In the genomic region with DNA sequence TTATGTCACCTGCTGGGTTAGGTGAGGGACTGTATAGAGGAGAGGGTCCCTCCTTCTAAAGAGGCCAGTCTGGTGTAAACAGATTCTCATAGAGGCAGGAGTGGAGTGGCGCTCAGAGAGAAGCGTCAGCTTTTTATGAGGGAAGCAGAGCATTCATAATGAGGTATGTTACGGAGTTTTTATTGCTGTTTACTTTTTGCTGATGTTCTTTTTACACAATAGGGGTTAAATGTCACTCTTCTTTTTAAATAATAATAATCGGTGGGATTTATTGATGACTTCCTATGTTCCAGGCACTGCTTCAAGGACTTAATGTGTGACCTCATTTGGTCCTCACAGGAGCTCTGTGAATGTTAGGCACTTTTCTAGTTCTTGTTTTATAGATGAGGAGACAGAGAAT, we compare ENCODE assay signal across 17 cellular contexts.
"Had no signal": no experiment of that assay in that cellular context is flagged by ENCODE, and none has a peak within 500 bp of the region (broad histone marks: within the 10 kb centered on the region; RNA-seq: fewer than 3 reads in every experiment).

No MANE protein-coding gene starts in this region.

- H3K27ac Mint-ChIP-seq: natural killer cell treated with Interleukin-12 subunit alpha and Interleukin-12 subunit beta and Interleukin-15 and Interleukin-18, amount 100 ng/mL, for 72 hours; stimulated activated effector memory CD8-positive, alpha-beta T cell treated with anti-CD3 and anti-CD28 coated beads, Interleukin-12 subunit alpha, Interleukin-12 subunit beta, amount 100 ng/mL, for 72 hours had no signal

- H3K27me3 ChIP-seq: brain microvascular endothelial cell had no signal

- ATAC-seq: effector memory CD8-positive, alpha-beta T cell; natural killer cell treated with Interleukin-12 subunit alpha and Interleukin-12 subunit beta and Interleukin-15 and Interleukin-18, amount 100 ng/mL, for 72 hours; stimulated activated effector memory CD8-positive, alpha-beta T cell treated with anti-CD3 and anti-CD28 coated beads, Interleukin-12 subunit alpha, Interleukin-12 subunit beta, amount 100 ng/mL, for 72 hours had no signal

- H3K4me3 Mint-ChIP-seq: effector memory CD8-positive, alpha-beta T cell; natural killer cell treated with Interleukin-12 subunit alpha and Interleukin-12 subunit beta and Interleukin-15 and Interleukin-18, amount 100 ng/mL, for 72 hours; stimulated activated effector memory CD8-positive, alpha-beta T cell treated with anti-CD3 and anti-CD28 coated beads, Interleukin-12 subunit alpha, Interleukin-12 subunit beta, amount 100 ng/mL, for 72 hours had no signal

- H3K4me1 Mint-ChIP-seq: stimulated activated effector memory CD8-positive, alpha-beta T cell treated with anti-CD3 and anti-CD28 coated beads, Interleukin-12 subunit alpha, Interleukin-12 subunit beta, amount 100 ng/mL, for 72 hours had no signal

- H3K27me3 Mint-ChIP-seq: effector memory CD8-positive, alpha-beta T cell; natural killer cell treated with Interleukin-12 subunit alpha and Interleukin-12 subunit beta and Interleukin-15 and Interleukin-18, amount 100 ng/mL, for 72 hours had no signal

- H3K4me3 ChIP-seq: thoracic aorta had no signal

- H3K36me3 ChIP-seq: brain microvascular endothelial cell, thoracic aorta had no signal

- H3K27ac ChIP-seq: brain microvascular endothelial cell, epithelial cell of prostate, thoracic aorta had no signal

- H3K9me3 Mint-ChIP-seq: effector memory CD8-positive, alpha-beta T cell; natural killer cell treated with Interleukin-12 subunit alpha and Interleukin-12 subunit beta and Interleukin-15 and Interleukin-18, amount 100 ng/mL, for 72 hours; stimulated activated effector memory CD8-positive, alpha-beta T cell treated with anti-CD3 and anti-CD28 coated beads, Interleukin-12 subunit alpha, Interleukin-12 subunit beta, amount 100 ng/mL, for 72 hours had no signal

- DNase-seq: activated CD4-positive, alpha-beta T cell treated with anti-CD3 and anti-CD28 coated beads for 1 hour; activated CD4-positive, alpha-beta T cell treated with anti-CD3 and anti-CD28 coated beads, Interleukin-2, amount 50 U/mL, for 4 hours; activated naive CD4-positive, alpha-beta T cell treated with Interleukin-2 at 50 U/mL for 16 hours; activated T-cell treated with anti-CD3 and anti-CD28 coated beads for 4 hours; anterior cingulate cortex; brain microvascular endothelial cell; cerebellar nuclear complex; effector memory CD8-positive, alpha-beta T cell; head of caudate nucleus; kidney glomerular epithelial cell; mesendoderm; nucleus accumbens; posterior cingulate gyrus had no signal
